ENCODE assay signal across 1 cellular context in the genomic region with DNA sequence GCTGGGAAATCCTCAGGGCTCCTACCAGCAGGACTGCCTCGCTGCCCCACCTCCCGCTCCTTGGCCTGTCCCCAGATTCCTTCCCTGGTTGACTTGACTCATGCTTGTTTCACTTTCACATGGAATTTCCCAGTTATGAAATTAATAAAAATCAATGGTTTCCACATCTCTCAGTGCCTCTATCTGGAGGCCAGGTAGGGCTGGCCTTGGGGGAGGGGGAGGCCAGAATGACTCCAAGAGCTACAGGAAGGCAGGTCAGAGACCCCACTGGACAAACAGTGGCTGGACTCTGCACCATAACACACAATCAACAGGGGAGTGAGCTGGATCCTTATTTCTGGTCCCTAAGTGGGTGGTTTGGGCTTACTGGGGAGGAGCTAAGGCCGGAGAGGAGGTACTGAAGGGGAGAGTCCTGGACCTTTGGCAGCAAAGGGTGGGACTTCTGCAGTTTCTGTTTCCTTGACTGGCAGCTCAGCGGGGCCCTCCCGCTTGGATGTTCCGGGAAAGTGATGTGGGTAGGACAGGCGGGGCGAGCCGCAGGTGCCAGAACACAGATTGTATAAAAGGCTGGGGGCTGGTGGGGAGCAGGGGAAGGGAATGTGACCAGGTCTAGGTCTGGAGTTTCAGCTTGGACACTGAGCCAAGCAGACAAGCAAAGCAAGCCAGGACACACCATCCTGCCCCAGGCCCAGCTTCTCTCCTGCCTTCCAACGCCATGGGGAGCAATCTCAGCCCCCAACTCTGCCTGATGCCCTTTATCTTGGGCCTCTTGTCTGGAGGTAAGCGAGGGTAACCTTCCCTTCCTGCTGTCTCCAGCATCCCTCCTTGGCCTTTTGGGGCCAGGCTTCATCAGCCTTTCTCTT.
TF ChIP-seq lines count a peak whose summit lies in the region.

CFB (plus strand) TSS at position 589 of the 863 bp plus-strand sequence; CDS start at position 716, 127 bp downstream.

TF ChIP-seq in HepG2, 621 proteins besides CTCF, POLR2A, EP300 and RAD21 (continued from another document and continues in another):
- no peak for TF ChIP-seq ZSCAN5A (CRISPR knock-in tag; IDR thresholded peaks at IDR 0.05; ENCODE audit: borderline replicate concordance)
- TF ChIP-seq, protein P1, sequence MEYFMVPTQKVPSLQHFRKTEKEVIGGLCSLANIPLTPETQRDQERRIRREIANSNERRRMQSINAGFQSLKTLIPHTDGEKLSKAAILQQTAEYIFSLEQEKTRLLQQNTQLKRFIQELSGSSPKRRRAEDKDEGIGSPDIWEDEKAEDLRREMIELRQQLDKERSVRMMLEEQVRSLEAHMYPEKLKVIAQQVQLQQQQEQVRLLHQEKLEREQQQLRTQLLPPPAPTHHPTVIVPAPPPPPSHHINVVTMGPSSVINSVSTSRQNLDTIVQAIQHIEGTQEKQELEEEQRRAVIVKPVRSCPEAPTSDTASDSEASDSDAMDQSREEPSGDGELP (IDR thresholded peaks at IDR 0.05; ENCODE audit: borderline replicate concordance, low read depth): no peak; the same call in 1 of the 2 replicates
- TF ChIP-seq, protein P2, sequence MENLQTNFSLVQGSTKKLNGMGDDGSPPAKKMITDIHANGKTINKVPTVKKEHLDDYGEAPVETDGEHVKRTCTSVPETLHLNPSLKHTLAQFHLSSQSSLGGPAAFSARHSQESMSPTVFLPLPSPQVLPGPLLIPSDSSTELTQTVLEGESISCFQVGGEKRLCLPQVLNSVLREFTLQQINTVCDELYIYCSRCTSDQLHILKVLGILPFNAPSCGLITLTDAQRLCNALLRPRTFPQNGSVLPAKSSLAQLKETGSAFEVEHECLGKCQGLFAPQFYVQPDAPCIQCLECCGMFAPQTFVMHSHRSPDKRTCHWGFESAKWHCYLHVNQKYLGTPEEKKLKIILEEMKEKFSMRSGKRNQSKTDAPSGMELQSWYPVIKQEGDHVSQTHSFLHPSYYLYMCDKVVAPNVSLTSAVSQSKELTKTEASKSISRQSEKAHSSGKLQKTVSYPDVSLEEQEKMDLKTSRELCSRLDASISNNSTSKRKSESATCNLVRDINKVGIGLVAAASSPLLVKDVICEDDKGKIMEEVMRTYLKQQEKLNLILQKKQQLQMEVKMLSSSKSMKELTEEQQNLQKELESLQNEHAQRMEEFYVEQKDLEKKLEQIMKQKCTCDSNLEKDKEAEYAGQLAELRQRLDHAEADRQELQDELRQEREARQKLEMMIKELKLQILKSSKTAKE (CRISPR knock-in tag; IDR thresholded peaks at IDR 0.05; ENCODE audit: borderline replicate concordance): no peak; the same call in none of the 2 replicates
- TF ChIP-seq ZNF703 (CRISPR knock-in tag; IDR thresholded peaks at IDR 0.05; ENCODE audit: borderline replicate concordance): peak; percentile 75; the same call in 1 of the 2 replicates
- TF ChIP-seq MTF2 (CRISPR knock-in tag; IDR thresholded peaks at IDR 0.05; ENCODE audit: borderline replicate concordance): peak; percentile 48; the same call in 1 of the 2 replicates
- TF ChIP-seq ZHX2 (IDR thresholded peaks at IDR 0.05; ENCODE audit: low read depth): peak; percentile 15; the same call in 1 of the 2 replicates
- TF ChIP-seq ZHX2 (CRISPR knock-in tag; IDR thresholded peaks at IDR 0.05; ENCODE audit: borderline replicate concordance): no peak
- TF ChIP-seq ZMAT3 (CRISPR knock-in tag; conservative IDR thresholded peaks at IDR 0.05): 0 out of 2 replicates have a peak, but pooled peaks have one; percentile 79
- peak; percentile 90 for TF ChIP-seq KAT8 (CRISPR knock-in tag; IDR thresholded peaks at IDR 0.05)
- no peak for TF ChIP-seq MTA3 (CRISPR knock-in tag; IDR thresholded peaks at IDR 0.05)
- no peak for TF ChIP-seq HOXD1 (CRISPR knock-in tag; IDR thresholded peaks at IDR 0.05)
- TF ChIP-seq ZNF850 (CRISPR knock-in tag; conservative IDR thresholded peaks at IDR 0.05): no peak
- TF ChIP-seq PRMT3 (CRISPR knock-in tag; IDR thresholded peaks at IDR 0.05; ENCODE audit: borderline replicate concordance, low read depth): no peak
- TF ChIP-seq PTBP1 (IDR thresholded peaks at IDR 0.05; ENCODE audit: low read depth, low read length, poor library complexity, severe bottlenecking): no peak
- peak; percentile 60; the same call in 1 of the 2 replicates for TF ChIP-seq LCORL (IDR thresholded peaks at IDR 0.05)
- TF ChIP-seq LCORL (CRISPR knock-in tag; IDR thresholded peaks at IDR 0.05): peak; percentile 94
- TF ChIP-seq, protein P3, sequence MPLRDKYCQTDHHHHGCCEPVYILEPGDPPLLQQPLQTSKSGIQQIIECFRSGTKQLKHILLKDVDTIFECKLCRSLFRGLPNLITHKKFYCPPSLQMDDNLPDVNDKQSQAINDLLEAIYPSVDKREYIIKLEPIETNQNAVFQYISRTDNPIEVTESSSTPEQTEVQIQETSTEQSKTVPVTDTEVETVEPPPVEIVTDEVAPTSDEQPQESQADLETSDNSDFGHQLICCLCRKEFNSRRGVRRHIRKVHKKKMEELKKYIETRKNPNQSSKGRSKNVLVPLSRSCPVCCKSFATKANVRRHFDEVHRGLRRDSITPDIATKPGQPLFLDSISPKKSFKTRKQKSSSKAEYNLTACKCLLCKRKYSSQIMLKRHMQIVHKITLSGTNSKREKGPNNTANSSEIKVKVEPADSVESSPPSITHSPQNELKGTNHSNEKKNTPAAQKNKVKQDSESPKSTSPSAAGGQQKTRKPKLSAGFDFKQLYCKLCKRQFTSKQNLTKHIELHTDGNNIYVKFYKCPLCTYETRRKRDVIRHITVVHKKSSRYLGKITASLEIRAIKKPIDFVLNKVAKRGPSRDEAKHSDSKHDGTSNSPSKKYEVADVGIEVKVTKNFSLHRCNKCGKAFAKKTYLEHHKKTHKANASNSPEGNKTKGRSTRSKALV (CRISPR knock-in tag; IDR thresholded peaks at IDR 0.05): 0 out of 2 replicates have a peak, but pooled peaks have one; percentile 73
- TF ChIP-seq, protein P4, sequence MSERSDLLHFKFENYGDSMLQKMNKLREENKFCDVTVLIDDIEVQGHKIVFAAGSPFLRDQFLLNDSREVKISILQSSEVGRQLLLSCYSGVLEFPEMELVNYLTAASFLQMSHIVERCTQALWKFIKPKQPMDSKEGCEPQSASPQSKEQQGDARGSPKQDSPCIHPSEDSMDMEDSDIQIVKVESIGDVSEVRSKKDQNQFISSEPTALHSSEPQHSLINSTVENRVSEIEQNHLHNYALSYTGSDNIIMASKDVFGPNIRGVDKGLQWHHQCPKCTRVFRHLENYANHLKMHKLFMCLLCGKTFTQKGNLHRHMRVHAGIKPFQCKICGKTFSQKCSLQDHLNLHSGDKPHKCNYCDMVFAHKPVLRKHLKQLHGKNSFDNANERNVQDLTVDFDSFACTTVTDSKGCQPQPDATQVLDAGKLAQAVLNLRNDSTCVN (CRISPR knock-in tag; IDR thresholded peaks at IDR 0.05; ENCODE audit: borderline replicate concordance): 0 out of 2 replicates have a peak, but pooled peaks have one; percentile 53
- peak; percentile 99 for TF ChIP-seq PATZ1 (CRISPR knock-in tag; IDR thresholded peaks at IDR 0.05)
- TF ChIP-seq CCDC6 (CRISPR knock-in tag; IDR thresholded peaks at IDR 0.05): peak; percentile 17; the same call in 1 of the 2 replicates
- TF ChIP-seq HOXA7 (CRISPR knock-in tag; IDR thresholded peaks at IDR 0.05): no peak
- peak; percentile 31; the same call in 1 of the 2 replicates for TF ChIP-seq ZNF7 (CRISPR knock-in tag; IDR thresholded peaks at IDR 0.05)
- no peak for TF ChIP-seq JUND (CRISPR knock-in tag; IDR thresholded peaks at IDR 0.05)
- TF ChIP-seq ZBTB25 (CRISPR knock-in tag; IDR thresholded peaks at IDR 0.05): peak; percentile 88
- TF ChIP-seq KDM6A (CRISPR knock-in tag; IDR thresholded peaks at IDR 0.05; ENCODE audit: low read depth): peak; percentile 99
- peak; percentile 73 for TF ChIP-seq SPEN (CRISPR knock-in tag; IDR thresholded peaks at IDR 0.05; ENCODE audit: low read depth)
- TF ChIP-seq PAF1 (CRISPR knock-in tag; IDR thresholded peaks at IDR 0.05): peak; percentile 65
- no peak for TF ChIP-seq SETDB1 (CRISPR knock-in tag; IDR thresholded peaks at IDR 0.05; ENCODE audit: borderline replicate concordance)
- peak; percentile 44 for TF ChIP-seq HNRNPK (IDR thresholded peaks at IDR 0.05; ENCODE audit: low read depth, low read length, poor library complexity, severe bottlenecking)
- peak; percentile 50; the same call in 1 of the 2 replicates for TF ChIP-seq ZNF780A (CRISPR knock-in tag; IDR thresholded peaks at IDR 0.05)
- TF ChIP-seq ZNF329 (CRISPR knock-in tag; IDR thresholded peaks at IDR 0.05; ENCODE audit: low read depth): no peak
- TF ChIP-seq SMAD3 (CRISPR knock-in tag; IDR thresholded peaks at IDR 0.05): peak; percentile 74; the same call in 1 of the 2 replicates
- no peak for TF ChIP-seq SUZ12 (IDR thresholded peaks at IDR 0.05; ENCODE audit: low read depth, low read length)
- TF ChIP-seq, protein P5, sequence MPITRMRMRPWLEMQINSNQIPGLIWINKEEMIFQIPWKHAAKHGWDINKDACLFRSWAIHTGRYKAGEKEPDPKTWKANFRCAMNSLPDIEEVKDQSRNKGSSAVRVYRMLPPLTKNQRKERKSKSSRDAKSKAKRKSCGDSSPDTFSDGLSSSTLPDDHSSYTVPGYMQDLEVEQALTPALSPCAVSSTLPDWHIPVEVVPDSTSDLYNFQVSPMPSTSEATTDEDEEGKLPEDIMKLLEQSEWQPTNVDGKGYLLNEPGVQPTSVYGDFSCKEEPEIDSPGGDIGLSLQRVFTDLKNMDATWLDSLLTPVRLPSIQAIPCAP (CRISPR knock-in tag; IDR thresholded peaks at IDR 0.05; ENCODE audit: low read depth): no peak
- TF ChIP-seq FOXK1 (CRISPR knock-in tag; IDR thresholded peaks at IDR 0.05; ENCODE audit: borderline replicate concordance, low read depth): peak; percentile 88
- no peak; the same call in 1 of the 2 replicates for TF ChIP-seq FOXC1 (CRISPR knock-in tag; IDR thresholded peaks at IDR 0.05; ENCODE audit: borderline replicate concordance)
- TF ChIP-seq NBN (conservative IDR thresholded peaks at IDR 0.05): no peak
- peak; percentile 88; the same call in 1 of the 2 replicates for TF ChIP-seq ZNF556 (CRISPR knock-in tag; IDR thresholded peaks at IDR 0.05; ENCODE audit: borderline replicate concordance)
- TF ChIP-seq SRY (CRISPR knock-in tag; IDR thresholded peaks at IDR 0.05): peak; percentile 68; the same call in 1 of the 2 replicates
